Comparison of ENCODE assay signal across 20 cellular contexts in genomic region chr17:1470071-1470773, GRCh38.
"Had no signal": no experiment of that assay in that cellular context is flagged by ENCODE, and none has a peak within 500 bp of the region (broad histone marks: within the 10 kb centered on the region; RNA-seq: fewer than 3 reads in every experiment).

No MANE protein-coding gene starts in this region.

- H3K4me1 ChIP-seq: right atrium auricular region, sigmoid colon, transverse colon had no signal

- H3K4me3 Mint-ChIP-seq: naive thymus-derived CD4-positive, alpha-beta T cell; nephron progenitor cell had no signal

- FAIRE-seq: islet of Langerhans had no signal

- ATAC-seq: naive thymus-derived CD4-positive, alpha-beta T cell had no signal

- H3K27ac ChIP-seq: dorsolateral prefrontal cortex, right atrium auricular region, skin epidermis, stomach, thoracic aorta, transverse colon had no signal

- H3K27me3 Mint-ChIP-seq: naive thymus-derived CD4-positive, alpha-beta T cell had no signal

- H3K4me3 ChIP-seq: coronary artery, dorsolateral prefrontal cortex, right atrium auricular region, sigmoid colon, skin epidermis, stomach, thoracic aorta, transverse colon had no signal

- H3K9me3 ChIP-seq: right atrium auricular region, sigmoid colon, stomach, thoracic aorta, transverse colon had no signal

- H3K27ac Mint-ChIP-seq: nephron progenitor cell had no signal

- DNase-seq: dorsolateral prefrontal cortex; effector CD8-positive, alpha-beta T cell; foreskin melanocyte; head of caudate nucleus; kidney glomerular epithelial cell; mammary epithelial cell; naive thymus-derived CD4-positive, alpha-beta T cell; nephron progenitor cell; posterior cingulate gyrus; sigmoid colon; stimulated activated CD4-positive, alpha-beta T cell treated with anti-CD3 and anti-CD28 coated beads, Interleukin-2, amount 100 ng/mL, for 24 hours; stimulated activated CD4-positive, alpha-beta T cell treated with anti-CD3 and anti-CD28 coated beads, Interleukin-4, amount 100 ng/mL, for 4 hours; stimulated activated naive CD4-positive, alpha-beta T cell; stomach; transverse colon had no signal
